20 cellular contexts compared by ENCODE assay signal in genomic region chr1:198693321-198693720, GRCh38. TPM values are rescaled to one million over a fixed set of nuclear protein-coding genes. Genes with fewer than 3 reads are reported as not detected.
A peak's percentile ranks its signal among the peaks of the same experiment; 100 is the strongest.
DNase-seq lines count a peak whose midpoint lies in the region; ATAC-seq and TF ChIP-seq lines count a peak whose summit lies in the region.
"Had no signal": no experiment of that assay in that cellular context is flagged by ENCODE, and none has a peak within 500 bp of the region (broad histone marks: within the 10 kb centered on the region; RNA-seq: fewer than 3 reads in every experiment).

No MANE protein-coding gene starts in this region.

- H3K4me1 ChIP-seq in CD4-positive, CD25-positive, alpha-beta regulatory T cell (ENCODE audit: control insufficient read depth, insufficient read depth, low read length, poor library complexity, severe bottlenecking) = peaks cover 66% of the 10 kb centered on the region
- H3K4me1 ChIP-seq in CD8-positive, alpha-beta memory T cell (ENCODE audit: insufficient read depth, low read length) = peaks cover 80% of the 10 kb centered on the region
- H3K4me1 ChIP-seq in naive thymus-derived CD4-positive, alpha-beta T cell (ENCODE audit: control insufficient read depth in 2 of 2, insufficient read depth in 2 of 2, low read length in 2 of 2) = peaks cover 51 to 61% of the 10 kb centered on the region in 2 donors
- H3K4me1 ChIP-seq: BLaER1, colonic mucosa, testis had no signal

- H3K27me3 ChIP-seq in CD4-positive, CD25-positive, alpha-beta regulatory T cell (ENCODE audit: control insufficient read depth, insufficient read depth, low read length) = no peaks in the 10 kb centered on the region
- H3K27me3 ChIP-seq in CD8-positive, alpha-beta memory T cell (ENCODE audit: insufficient read depth, low read length, poor library complexity, severe bottlenecking) = no peaks in the 10 kb centered on the region
- no peaks in the 10 kb centered on the region for H3K27me3 ChIP-seq in naive thymus-derived CD4-positive, alpha-beta T cell (ENCODE audit: control insufficient read depth in 2 of 2, insufficient read depth in 2 of 2, low read length in 2 of 2)
- H3K27me3 ChIP-seq: BLaER1, colonic mucosa, hepatocyte, testis had no signal

- H3K36me3 ChIP-seq in CD4-positive, CD25-positive, alpha-beta regulatory T cell (ENCODE audit: control insufficient read depth, insufficient read depth, low read length) = peaks cover 60% of the 10 kb centered on the region
- peaks cover 26% of the 10 kb centered on the region for H3K36me3 ChIP-seq in CD8-positive, alpha-beta memory T cell (ENCODE audit: insufficient read depth, low read length)
- peaks cover 19 to 26% (median 26%) of the 10 kb centered on the region in 3 experiments for H3K36me3 ChIP-seq in naive thymus-derived CD4-positive, alpha-beta T cell (ENCODE audit: control insufficient read depth in 2 of 3, insufficient read depth in 3 of 3, low read length in 3 of 3)
- H3K36me3 ChIP-seq: BLaER1, colonic mucosa had no signal

- BruUV-seq in Calu3 (replicated peaks; lab: Mats Ljungman, UMichigan) = no TSS peak

- H3K27ac ChIP-seq in CD4-positive, CD25-positive, alpha-beta regulatory T cell (ENCODE audit: insufficient read depth, low read length, poor library complexity, severe bottlenecking) = peak overlapping the region; percentile 62
- H3K27ac ChIP-seq in CD8-positive, alpha-beta memory T cell (ENCODE audit: low read depth, low read length) = no peak overlapping the region
- H3K27ac ChIP-seq in naive thymus-derived CD4-positive, alpha-beta T cell (ENCODE audit: low read depth, low read length) = peak overlapping the region; percentile 18
- H3K27ac ChIP-seq: BLaER1, colonic mucosa, hepatocyte, testis had no signal

- POLR2A ChIA-PET in CD8-positive, alpha-beta memory T cell (lab: Charles Lee) = no interaction called here
- POLR2A ChIA-PET in naive thymus-derived CD4-positive, alpha-beta T cell (lab: Charles Lee) = interaction anchor here (1.0 kb wide), 1 partner anchor 11 kb away, joined by 3 read pairs; no protein-coding TSS in a partner anchor

- H3K9me3 ChIP-seq in CD4-positive, CD25-positive, alpha-beta regulatory T cell (ENCODE audit: control insufficient read depth in 2 of 2, low read length in 2 of 2) = no peaks in the 10 kb centered on the region
- H3K9me3 ChIP-seq in CD8-positive, alpha-beta memory T cell (ENCODE audit: low read length) = no peaks in the 10 kb centered on the region
- no peaks in the 10 kb centered on the region for H3K9me3 ChIP-seq in naive thymus-derived CD4-positive, alpha-beta T cell (ENCODE audit: control insufficient read depth in 2 of 3, low read length in 3 of 3)
- H3K9me3 ChIP-seq: BLaER1, colonic mucosa, testis had no signal

- no peaks in the 10 kb centered on the region for H3K9me3 Mint-ChIP-seq in CD4-positive, CD25-positive, alpha-beta regulatory T cell
- no peaks in the 10 kb centered on the region for H3K9me3 Mint-ChIP-seq in CD8-positive, alpha-beta memory T cell
- no peaks in the 10 kb centered on the region for H3K9me3 Mint-ChIP-seq in activated naive CD4-positive, alpha-beta T cell treated with anti-CD3 and anti-CD28 coated beads, Interleukin-2, amount 50 U/mL, for 72 hours
- H3K9me3 Mint-ChIP-seq in naive thymus-derived CD4-positive, alpha-beta T cell = no peaks in the 10 kb centered on the region
- H3K9me3 Mint-ChIP-seq in Calu3 (ENCODE audit: low read depth, unreplicated experiment) = no peaks in the 10 kb centered on the region
- H3K9me3 Mint-ChIP-seq: HFFc6, nephron had no signal

- CTCF ChIA-PET in CD8-positive, alpha-beta memory T cell (lab: Charles Lee) = no interaction called here
- CTCF ChIA-PET in naive thymus-derived CD4-positive, alpha-beta T cell (lab: Charles Lee) = no interaction called here
- CTCF ChIA-PET in Calu3 (lab: Charles Lee) = no interaction called here

- TF ChIP-seq CTCF in Calu3 (IDR thresholded peaks at IDR 0.05; ENCODE audit: unreplicated experiment) = no peak

- ATAC-seq in CD4-positive, CD25-positive, alpha-beta regulatory T cell (ENCODE audit: low read depth in 2 of 2) = peak; percentile 43 to 58
- ATAC-seq in activated naive CD4-positive, alpha-beta T cell treated with anti-CD3 and anti-CD28 coated beads, Interleukin-2, amount 50 U/mL, for 72 hours = peak; percentile 73 to 81
- ATAC-seq in naive thymus-derived CD4-positive, alpha-beta T cell = no peak
- ATAC-seq: PC-3 had no signal

- H3K4me3 ChIP-seq in CD4-positive, CD25-positive, alpha-beta regulatory T cell (ENCODE audit: low read depth, low read length) = peak overlapping the region; percentile 14
- H3K4me3 ChIP-seq in CD8-positive, alpha-beta memory T cell (ENCODE audit: low read length) = no peak overlapping the region
- no peak overlapping the region for H3K4me3 ChIP-seq in naive thymus-derived CD4-positive, alpha-beta T cell (ENCODE audit: low read length)
- H3K4me3 ChIP-seq: BLaER1, colonic mucosa, hepatocyte, testis had no signal

- peak overlapping the region; percentile 83 to 91 (median 87) for H3K27ac Mint-ChIP-seq in CD4-positive, CD25-positive, alpha-beta regulatory T cell
- peak overlapping the region; percentile 43 to 97 (median 81) for H3K27ac Mint-ChIP-seq in CD8-positive, alpha-beta memory T cell
- peak overlapping the region; percentile 50 to 82 for H3K27ac Mint-ChIP-seq in activated naive CD4-positive, alpha-beta T cell treated with anti-CD3 and anti-CD28 coated beads, Interleukin-2, amount 50 U/mL, for 72 hours
- peak overlapping the region; percentile 67 to 91 (median 77) for H3K27ac Mint-ChIP-seq in naive thymus-derived CD4-positive, alpha-beta T cell
- H3K27ac Mint-ChIP-seq in Calu3 (ENCODE audit: unreplicated experiment) = no peak overlapping the region
- H3K27ac Mint-ChIP-seq: HFFc6, nephron had no signal

- peak overlapping the region; percentile 13 to 72 (median 51) for H3K4me3 Mint-ChIP-seq in CD4-positive, CD25-positive, alpha-beta regulatory T cell
- H3K4me3 Mint-ChIP-seq in CD8-positive, alpha-beta memory T cell = peak overlapping the region in 4 of 7 donors; percentile 31 to 71 (median 64)
- peak overlapping the region; percentile 38 to 73 (median 58) for H3K4me3 Mint-ChIP-seq in naive thymus-derived CD4-positive, alpha-beta T cell
- no peak overlapping the region for H3K4me3 Mint-ChIP-seq in Calu3 (ENCODE audit: low read depth, unreplicated experiment)
- H3K4me3 Mint-ChIP-seq: HFFc6, nephron had no signal

- H3K27me3 Mint-ChIP-seq in CD4-positive, CD25-positive, alpha-beta regulatory T cell = no peaks in the 10 kb centered on the region
- no peaks in the 10 kb centered on the region for H3K27me3 Mint-ChIP-seq in CD8-positive, alpha-beta memory T cell
- no peaks in the 10 kb centered on the region for H3K27me3 Mint-ChIP-seq in naive thymus-derived CD4-positive, alpha-beta T cell
- H3K27me3 Mint-ChIP-seq in Calu3 (ENCODE audit: unreplicated experiment) = no peaks in the 10 kb centered on the region

- peaks cover 57% of the 10 kb centered on the region for H3K36me3 Mint-ChIP-seq in CD4-positive, CD25-positive, alpha-beta regulatory T cell
- peaks cover 23 to 82% (median 29%) of the 10 kb centered on the region in 3 donors for H3K36me3 Mint-ChIP-seq in CD8-positive, alpha-beta memory T cell
- peaks cover 20 to 46% of the 10 kb centered on the region in 2 donors for H3K36me3 Mint-ChIP-seq in activated naive CD4-positive, alpha-beta T cell treated with anti-CD3 and anti-CD28 coated beads, Interleukin-2, amount 50 U/mL, for 72 hours
- H3K36me3 Mint-ChIP-seq in naive thymus-derived CD4-positive, alpha-beta T cell = peaks cover 25 to 55% (median 51%) of the 10 kb centered on the region in 5 donors
- H3K36me3 Mint-ChIP-seq in Calu3 (ENCODE audit: insufficient read depth, unreplicated experiment) = no peaks in the 10 kb centered on the region

- no peak for DNase-seq in CD4-positive, CD25-positive, alpha-beta regulatory T cell
- DNase-seq in CD8-positive, alpha-beta memory T cell = no peak
- no peak for DNase-seq in activated naive CD4-positive, alpha-beta T cell treated with anti-CD3 and anti-CD28 coated beads, Interleukin-2, amount 50 U/mL, for 72 hours (ENCODE audit: low spot score in 2 of 2)
- no peak for DNase-seq in naive thymus-derived CD4-positive, alpha-beta T cell
- DNase-seq in Calu3 (no peak), NCI-H345 (lab: John Stamatoyannopoulos, UW) (no peak), NCI-H2029 treated with DMSO at 0.1 percent for 48 hours (lab: John Stamatoyannopoulos, UW) (no peak)
- DNase-seq: activated gamma-delta T cell; colonic mucosa; DMS153; HFFc6; NCI-H1092 treated with DMSO at 0.1 percent for 48 hours; PC-3; stimulated activated CD4-positive, alpha-beta T cell treated with anti-CD3 and anti-CD28 coated beads, Interleukin-4, amount 100 ng/mL, for 24 hours; testis had no signal

- peaks cover 53 to 88% (median 71%) of the 10 kb centered on the region in 4 donors for H3K4me1 Mint-ChIP-seq in CD4-positive, CD25-positive, alpha-beta regulatory T cell
- H3K4me1 Mint-ChIP-seq in CD8-positive, alpha-beta memory T cell = peaks cover 83 to 93% (median 92%) of the 10 kb centered on the region in 3 donors
- H3K4me1 Mint-ChIP-seq in naive thymus-derived CD4-positive, alpha-beta T cell = peaks cover 50 to 94% (median 88%) of the 10 kb centered on the region in 7 donors
- no peaks in the 10 kb centered on the region for H3K4me1 Mint-ChIP-seq in Calu3 (ENCODE audit: low read depth, unreplicated experiment)
- H3K4me1 Mint-ChIP-seq: nephron had no signal

- intact Hi-C loops in naive thymus-derived CD4-positive, alpha-beta T cell (cut with micrococcal nuclease) = loop anchor here (1.0 to 10.0 kb wide), 4 partner anchors 8 to 1169 kb away; no protein-coding TSS in a partner anchor
- intact Hi-C loops in Calu3 (cut with micrococcal nuclease; ENCODE audit: unreplicated experiment) = no loop called here

RNA-seq across cellular contexts. Expression of gene PTPRC, which starts 54.5 kb away (rescaled TPM):
- 946 TPM for total RNA-seq in CD4-positive, CD25-positive, alpha-beta regulatory T cell
- 1,000 to 10,000 TPM; 1,055 to 1,099 (median 1,073) TPM for polyA plus RNA-seq in CD4-positive, CD25-positive, alpha-beta regulatory T cell
- total RNA-seq in CD8-positive, alpha-beta memory T cell = 100 to 1,000 TPM; 311 to 319 TPM
- polyA plus RNA-seq in CD8-positive, alpha-beta memory T cell = 1,381 TPM
- total RNA-seq in activated naive CD4-positive, alpha-beta T cell treated with anti-CD3 and anti-CD28 coated beads, Interleukin-2, amount 50 U/mL, for 72 hours = 100 to 1,000 TPM; 433 to 644 TPM
- total RNA-seq in naive thymus-derived CD4-positive, alpha-beta T cell = 1,000 to 10,000 TPM in 3 of 5 experiments, 100 to 1,000 TPM in 2; 739 to 1,121 (median 1,015) TPM
- polyA plus RNA-seq in naive thymus-derived CD4-positive, alpha-beta T cell = 1,000 to 10,000 TPM; 1,177 to 1,286 TPM
- total RNA-seq in Calu3 (2022) = not detected in 2 replicates
- total RNA-seq: endothelial cell of umbilical vein had no signal
- polyA plus RNA-seq: endothelial cell of umbilical vein, hepatocyte, keratinocyte had no signal

Comparison
In these comparisons a context has a peak if more than half of its experiments do, and no peak if none do; other contexts are left out.
1. RNA of gene PTPRC, which starts 54.5 kb away (total RNA-seq): 739 to 1,121 TPM in naive thymus-derived CD4-positive, alpha-beta T cell, 946 TPM in CD4-positive, CD25-positive, alpha-beta regulatory T cell (single experiment), 433 to 644 TPM in activated naive CD4-positive, alpha-beta T cell treated with anti-CD3 and anti-CD28 coated beads, Interleukin-2, amount 50 U/mL, for 72 hours and 311 to 319 TPM in CD8-positive, alpha-beta memory T cell; not detected in Calu3; every median in the first group is over 100 times any median in the second.